27 cellular contexts compared by ENCODE assay signal in genomic region chr1:15998929-15999328, GRCh38. TPM values are rescaled to one million over a fixed set of nuclear protein-coding genes. Genes with fewer than 3 reads are reported as not detected.
"Had no signal": no experiment of that assay in that cellular context is flagged by ENCODE, and none has a peak within 500 bp of the region (broad histone marks: within the 10 kb centered on the region; RNA-seq: fewer than 3 reads in every experiment).

No MANE protein-coding gene starts in this region.

- H3K27ac ChIP-seq: dorsolateral prefrontal cortex, gastrocnemius medialis, parathyroid adenoma, prostate gland, right atrium auricular region, skin epidermis, suprapubic skin, transverse colon, upper lobe of right lung, uterus had no signal

- H2AFZ ChIP-seq: parathyroid adenoma had no signal

- ATAC-seq: gastrocnemius medialis; left lobe of liver; natural killer cell; stimulated activated naive CD8-positive, alpha-beta T cell treated with anti-CD3 and anti-CD28 coated beads, Interleukin-15, amount 100 ng/mL, for 72 hours; upper lobe of right lung had no signal

- H3K79me2 ChIP-seq: parathyroid adenoma had no signal

- H3K36me3 ChIP-seq: gastrocnemius medialis, prostate gland, right atrium auricular region, suprapubic skin, transverse colon, upper lobe of right lung, uterus had no signal

- H3K9ac ChIP-seq: parathyroid adenoma had no signal

- H3K9me3 ChIP-seq: gastrocnemius medialis, prostate gland, right atrium auricular region, suprapubic skin, transverse colon, upper lobe of right lung, uterus had no signal

- H3K4me3 ChIP-seq: dorsolateral prefrontal cortex, gastrocnemius medialis, lung, prostate gland, right atrium auricular region, skin epidermis, suprapubic skin, transverse colon, upper lobe of right lung, uterus had no signal

- H3K4me1 ChIP-seq: gastrocnemius medialis, parathyroid adenoma, prostate gland, right atrium auricular region, suprapubic skin, transverse colon, upper lobe of right lung, uterus had no signal

- FAIRE-seq: keratinocyte had no signal

- DNase-seq: effector CD4-positive, alpha-beta T cell; foreskin fibroblast; gastrocnemius medialis; head of caudate nucleus; natural killer cell; stimulated activated CD4-positive, alpha-beta T cell treated with anti-CD3 and anti-CD28 coated beads, Interleukin-15, amount 100 ng/mL, for 24 hours; stimulated activated CD4-positive, alpha-beta T cell treated with anti-CD3 and anti-CD28 coated beads, Interleukin-2, amount 100 ng/mL, for 48 hours; stimulated activated naive CD4-positive, alpha-beta T cell; stimulated activated naive CD8-positive, alpha-beta T cell treated with anti-CD3 and anti-CD28 coated beads, Interleukin-15, amount 100 ng/mL, for 72 hours; transverse colon; upper lobe of right lung; uterus had no signal

- H3K27me3 ChIP-seq: dorsolateral prefrontal cortex, gastrocnemius medialis, right atrium auricular region, suprapubic skin, transverse colon, upper lobe of right lung, uterus had no signal

RNA-seq across cellular contexts. Expression of gene SRARP, which starts 5.1 kb away (rescaled TPM):
- total RNA-seq: glomerular endothelial cell, left lobe of liver, liver, lung, mononuclear cell, natural killer cell, osteoblast, suprapubic skin, transverse colon, upper lobe of right lung, uterus had no signal
- polyA plus RNA-seq: esophagus, keratinocyte, neural cell had no signal

RNA-seq across cellular contexts. Expression of gene HSPB7, which starts 18.9 kb away (rescaled TPM):
- total RNA-seq: glomerular endothelial cell, mononuclear cell, natural killer cell had no signal
- polyA plus RNA-seq: neural cell had no signal

RNA-seq across cellular contexts. Expression of gene CLCNKA, which starts 22.9 kb away (rescaled TPM):
- total RNA-seq: glomerular endothelial cell, liver, mononuclear cell, osteoblast, upper lobe of right lung had no signal
- polyA plus RNA-seq: keratinocyte, liver, neural cell had no signal

RNA-seq across cellular contexts. Expression of gene CLCNKB, which starts 44.7 kb away (rescaled TPM):
- total RNA-seq: gastrocnemius medialis, glomerular endothelial cell, left lobe of liver, liver, mononuclear cell, natural killer cell had no signal
- polyA plus RNA-seq: keratinocyte, liver, neural cell had no signal
